ENCODE assay signal across 8 cellular contexts in genomic region chr3:172317984-172318383, GRCh38.
DNase-seq lines count a peak whose midpoint lies in the region; ATAC-seq and TF ChIP-seq lines count a peak whose summit lies in the region.

No MANE protein-coding gene starts in this region.

- in situ Hi-C loops in GM13976 (cut with MboI; ENCODE audit: low sequenced_read_pairs, unreplicated experiment) = no loop called here

- ATAC-seq in HG03039 (IDR thresholded peaks at IDR 0.05; ENCODE audit: unreplicated experiment) (peak; percentile 65), omental fat pad (ENCODE audit: low FRiP score) (peak; percentile 52)

- DNase-seq in GM13976 (ENCODE audit: low spot score) (peak; percentile 55), RKO (ENCODE audit: low spot score) (peak; percentile 88), fibroblast of gingiva (ENCODE audit: low read depth) (peak; percentile 90), omental fat pad (ENCODE audit: low spot score) (no peak), hippocampal formation (lab: John Stamatoyannopoulos, UW) (no peak), COR-L47 (lab: John Stamatoyannopoulos, UW) (no peak), NCI-H510A treated with DMSO at 0.1 percent for 48 hours (lab: John Stamatoyannopoulos, UW) (no peak)

- TF ChIP-seq CTCF in GM13976 (IDR thresholded peaks at IDR 0.05; ENCODE audit: borderline replicate concordance, control extremely low read depth, extremely low read depth, insufficient read depth, missing control alignments) (no peak), omental fat pad (IDR thresholded peaks at IDR 0.05) (no peak)

Comparison
In these comparisons a context has a peak if more than half of its experiments do, and no peak if none do; other contexts are left out.
1. DNase-seq: peak in GM13976 (single experiment), RKO (single experiment) and fibroblast of gingiva (single experiment); none in omental fat pad (single experiment), hippocampal formation (0 of 2), COR-L47 (single experiment) and NCI-H510A treated with DMSO at 0.1 percent for 48 hours (single experiment).